In the genomic region with DNA sequence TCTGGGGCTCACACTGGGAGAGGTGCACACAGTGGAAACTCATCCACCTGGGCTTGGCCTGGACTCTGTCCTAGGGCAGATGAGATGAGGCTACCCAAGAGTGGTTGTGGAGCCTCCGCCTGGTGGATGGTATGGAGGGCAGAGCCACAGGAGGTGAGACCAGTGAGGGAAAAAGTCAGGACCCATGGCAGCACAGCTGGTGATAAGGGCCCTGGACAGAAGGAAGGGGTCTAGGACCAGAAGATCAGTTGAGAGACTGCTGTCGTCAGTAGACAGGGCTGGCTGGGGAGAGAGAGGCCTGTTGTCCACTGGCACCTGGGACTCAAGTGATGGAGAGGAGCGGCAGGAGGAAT, we compare ENCODE assay signal across 1 cellular context.
TF ChIP-seq lines count a peak whose summit lies in the region.

No MANE protein-coding gene starts in this region.

TF ChIP-seq in WTC11, 78 proteins besides CTCF, POLR2A, EP300 and RAD21 (continued from another document):
- TF ChIP-seq ZNF263 (CRISPR knock-in tag; IDR thresholded peaks at IDR 0.05; ENCODE audit: low read depth) = no peak
- no peak for TF ChIP-seq ETV6 (CRISPR knock-in tag; IDR thresholded peaks at IDR 0.05)
- TF ChIP-seq ZNF317 (CRISPR knock-in tag; IDR thresholded peaks at IDR 0.05; ENCODE audit: borderline replicate concordance, low read depth) = no peak
- no peak for TF ChIP-seq CREB1 (CRISPR knock-in tag; IDR thresholded peaks at IDR 0.05)
- TF ChIP-seq ZNF396 (CRISPR knock-in tag; IDR thresholded peaks at IDR 0.05; ENCODE audit: borderline replicate concordance) = no peak
- TF ChIP-seq ZNF512 (CRISPR knock-in tag; IDR thresholded peaks at IDR 0.05; ENCODE audit: borderline replicate concordance) = no peak
- no peak for TF ChIP-seq IRF2 (CRISPR knock-in tag; IDR thresholded peaks at IDR 0.05; ENCODE audit: borderline replicate concordance, low read depth)
- TF ChIP-seq MXD4 (CRISPR knock-in tag; IDR thresholded peaks at IDR 0.05; ENCODE audit: borderline replicate concordance) = no peak
- no peak for TF ChIP-seq GRHL2 (CRISPR knock-in tag; IDR thresholded peaks at IDR 0.05; ENCODE audit: insufficient replicate concordance, severe bottlenecking)
- TF ChIP-seq PRDM15 (CRISPR knock-in tag; IDR thresholded peaks at IDR 0.05) = no peak
- no peak for TF ChIP-seq NFYB (CRISPR knock-in tag; conservative IDR thresholded peaks at IDR 0.05; ENCODE audit: low read depth)
